ENCODE assay signal across 1 cellular context in the genomic region with DNA sequence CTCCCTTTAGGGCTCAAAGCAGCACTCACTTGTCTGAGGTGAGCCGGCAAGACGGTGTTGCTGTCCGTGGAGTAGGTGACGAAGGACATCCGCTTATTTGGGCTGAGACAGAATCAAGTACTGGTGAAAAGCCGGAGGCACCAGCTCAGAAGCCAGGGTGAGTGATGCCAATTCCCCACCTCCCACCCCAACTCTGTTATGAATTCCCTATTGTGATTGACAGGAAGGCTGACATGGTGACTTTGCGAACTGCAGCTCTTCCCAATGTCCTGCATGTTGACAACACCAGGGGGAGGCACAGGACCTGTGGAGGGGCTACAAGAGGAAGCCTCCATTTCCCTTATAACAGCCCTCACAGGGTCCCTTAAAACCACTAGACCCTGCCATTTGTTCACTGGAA.
TF ChIP-seq lines count a peak whose summit lies in the region.

No MANE protein-coding gene starts in this region.

TF ChIP-seq in K562, 482 proteins besides CTCF, POLR2A, EP300 and RAD21:
- TF ChIP-seq NR2C2 (CRISPR knock-in tag; IDR thresholded peaks at IDR 0.05), result no peak
- TF ChIP-seq NR2C2 (tag; IDR thresholded peaks at IDR 0.05), result no peak
- no peak for TF ChIP-seq YY1 (IDR thresholded peaks at IDR 0.05; ENCODE audit: borderline replicate concordance in 1 of 3, control insufficient read depth in 1 of 3, extremely low read depth in 1 of 3, insufficient read depth in 3 of 3, insufficient read length in 1 of 3, insufficient replicate concordance in 2 of 3, low read depth in 1 of 3, low read length in 2 of 3)
- TF ChIP-seq ETS2 (tag; IDR thresholded peaks at IDR 0.05; ENCODE audit: borderline replicate concordance, poor library complexity, severe bottlenecking), result no peak
- TF ChIP-seq, protein P1, sequence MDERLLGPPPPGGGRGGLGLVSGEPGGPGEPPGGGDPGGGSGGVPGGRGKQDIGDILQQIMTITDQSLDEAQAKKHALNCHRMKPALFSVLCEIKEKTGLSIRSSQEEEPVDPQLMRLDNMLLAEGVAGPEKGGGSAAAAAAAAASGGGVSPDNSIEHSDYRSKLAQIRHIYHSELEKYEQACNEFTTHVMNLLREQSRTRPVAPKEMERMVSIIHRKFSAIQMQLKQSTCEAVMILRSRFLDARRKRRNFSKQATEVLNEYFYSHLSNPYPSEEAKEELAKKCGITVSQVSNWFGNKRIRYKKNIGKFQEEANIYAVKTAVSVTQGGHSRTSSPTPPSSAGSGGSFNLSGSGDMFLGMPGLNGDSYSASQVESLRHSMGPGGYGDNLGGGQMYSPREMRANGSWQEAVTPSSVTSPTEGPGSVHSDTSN (CRISPR knock-in tag; IDR thresholded peaks at IDR 0.05; ENCODE audit: low read depth), result no peak
- TF ChIP-seq, protein P1 (tag; conservative IDR thresholded peaks at IDR 0.05; ENCODE audit: low read depth), result peak; percentile 48
- TF ChIP-seq CCAR2 (IDR thresholded peaks at IDR 0.05; ENCODE audit: low read depth, low read length), result no peak
- no peak for TF ChIP-seq GABPB2 (CRISPR knock-in tag; conservative IDR thresholded peaks at IDR 0.05)
- TF ChIP-seq BACH1 (tag; IDR thresholded peaks at IDR 0.05), result no peak
- TF ChIP-seq POLR2H (tag; IDR thresholded peaks at IDR 0.05; ENCODE audit: low read depth), result no peak
- TF ChIP-seq, protein P2, sequence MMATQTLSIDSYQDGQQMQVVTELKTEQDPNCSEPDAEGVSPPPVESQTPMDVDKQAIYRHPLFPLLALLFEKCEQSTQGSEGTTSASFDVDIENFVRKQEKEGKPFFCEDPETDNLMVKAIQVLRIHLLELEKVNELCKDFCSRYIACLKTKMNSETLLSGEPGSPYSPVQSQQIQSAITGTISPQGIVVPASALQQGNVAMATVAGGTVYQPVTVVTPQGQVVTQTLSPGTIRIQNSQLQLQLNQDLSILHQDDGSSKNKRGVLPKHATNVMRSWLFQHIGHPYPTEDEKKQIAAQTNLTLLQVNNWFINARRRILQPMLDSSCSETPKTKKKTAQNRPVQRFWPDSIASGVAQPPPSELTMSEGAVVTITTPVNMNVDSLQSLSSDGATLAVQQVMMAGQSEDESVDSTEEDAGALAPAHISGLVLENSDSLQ (IDR thresholded peaks at IDR 0.05), result peak; percentile 91
- no peak for TF ChIP-seq SAFB (IDR thresholded peaks at IDR 0.05; ENCODE audit: borderline replicate concordance, low read depth, low read length)
